8 cellular contexts compared by ENCODE assay signal in genomic region chr9:129888809-129889460, GRCh38. TPM values are rescaled to one million over a fixed set of nuclear protein-coding genes. Genes with fewer than 3 reads are reported as not detected.
A peak's percentile ranks its signal among the peaks of the same experiment; 100 is the strongest.
DNase-seq lines count a peak whose midpoint lies in the region; ATAC-seq and TF ChIP-seq lines count a peak whose summit lies in the region.

No MANE protein-coding gene starts in this region.

- DNase-seq in activated CD4-positive, alpha-beta memory T cell treated with anti-CD3 and anti-CD28 coated beads for 36 hours, result peak; percentile 52
- DNase-seq in natural killer cell treated with Interleukin-12 subunit alpha and Interleukin-12 subunit beta and Interleukin-15 and Interleukin-18, amount 100 ng/mL, for 72 hours (ENCODE audit: low spot score), result no peak
- DNase-seq in nephron progenitor cell, result no peak
- no peak for DNase-seq in epidermal melanocyte (ENCODE audit: insufficient read length, low spot score)
- DNase-seq in H7, result no peak

- peak overlapping the region; percentile 93 for H3K4me3 Mint-ChIP-seq in activated CD4-positive, alpha-beta memory T cell treated with anti-CD3 and anti-CD28 coated beads for 36 hours
- peak overlapping the region; percentile 84 for H3K4me3 Mint-ChIP-seq in natural killer cell treated with Interleukin-12 subunit alpha and Interleukin-12 subunit beta and Interleukin-15 and Interleukin-18, amount 100 ng/mL, for 72 hours
- H3K4me3 Mint-ChIP-seq in nephron progenitor cell, result no peak overlapping the region

- H3K27me3 ChIP-seq in H7 (ENCODE audit: control insufficient read depth, insufficient read depth, low read length), result no peaks in the 10 kb centered on the region

- peaks cover 5% of the 10 kb centered on the region for H3K9me3 Mint-ChIP-seq in activated CD4-positive, alpha-beta memory T cell treated with anti-CD3 and anti-CD28 coated beads for 36 hours
- no peaks in the 10 kb centered on the region for H3K9me3 Mint-ChIP-seq in natural killer cell treated with Interleukin-12 subunit alpha and Interleukin-12 subunit beta and Interleukin-15 and Interleukin-18, amount 100 ng/mL, for 72 hours
- H3K9me3 Mint-ChIP-seq in nephron progenitor cell, result no peaks in the 10 kb centered on the region

- CTCF ChIA-PET in activated CD4-positive, alpha-beta memory T cell treated with anti-CD3 and anti-CD28 coated beads for 36 hours (lab: Charles Lee), result interaction anchor here (0.7 to 1.4 kb wide), 4 partner anchors 32 to 145 kb away, joined by 3 to 4 read pairs (median 3); no protein-coding TSS in a partner anchor

- H3K36me3 ChIP-seq in H7 (replicated peaks; ENCODE audit: control insufficient read depth, insufficient read depth, low read length), result no peaks in the 10 kb centered on the region; the same call in 1 of the 2 replicates

- intact Hi-C loops in activated CD4-positive, alpha-beta memory T cell treated with anti-CD3 and anti-CD28 coated beads for 36 hours (cut with micrococcal nuclease), result loop anchor here (1.0 to 5.0 kb wide), 7 partner anchors 24 to 1753 kb away; no protein-coding TSS in a partner anchor

- H3K4me1 Mint-ChIP-seq in activated CD4-positive, alpha-beta memory T cell treated with anti-CD3 and anti-CD28 coated beads for 36 hours (ENCODE audit: low read depth), result peaks cover 76% of the 10 kb centered on the region
- peaks cover 76 to 86% of the 10 kb centered on the region in 2 donors for H3K4me1 Mint-ChIP-seq in natural killer cell treated with Interleukin-12 subunit alpha and Interleukin-12 subunit beta and Interleukin-15 and Interleukin-18, amount 100 ng/mL, for 72 hours (ENCODE audit: low read depth in 2 of 2)
- H3K4me1 Mint-ChIP-seq in nephron progenitor cell, result peaks cover 76% of the 10 kb centered on the region

- no peak for TF ChIP-seq CTCF in nephron progenitor cell (IDR thresholded peaks at IDR 0.05)

- no peaks in the 10 kb centered on the region for H3K27me3 Mint-ChIP-seq in activated CD4-positive, alpha-beta memory T cell treated with anti-CD3 and anti-CD28 coated beads for 36 hours
- H3K27me3 Mint-ChIP-seq in natural killer cell treated with Interleukin-12 subunit alpha and Interleukin-12 subunit beta and Interleukin-15 and Interleukin-18, amount 100 ng/mL, for 72 hours, result no peaks in the 10 kb centered on the region
- peaks cover 18% of the 10 kb centered on the region for H3K27me3 Mint-ChIP-seq in nephron progenitor cell (ENCODE audit: low read depth, poor library complexity)

- ATAC-seq in GM18502 (IDR thresholded peaks at IDR 0.05; ENCODE audit: poor library complexity, unreplicated experiment) (peak; percentile 20), HG02852 (IDR thresholded peaks at IDR 0.05; ENCODE audit: unreplicated experiment) (peak; percentile 4), GM21619 (IDR thresholded peaks at IDR 0.05; ENCODE audit: unreplicated experiment) (no peak)
- peak in 1 of 2 donors; percentile 0 for ATAC-seq in natural killer cell treated with Interleukin-12 subunit alpha and Interleukin-12 subunit beta and Interleukin-15 and Interleukin-18, amount 100 ng/mL, for 72 hours

- POLR2A ChIA-PET in activated CD4-positive, alpha-beta memory T cell treated with anti-CD3 and anti-CD28 coated beads for 36 hours (lab: Charles Lee), result interaction anchor here (0.6 to 4.7 kb wide), 20 partner anchors 19 to 165 kb away, joined by 3 to 76 read pairs (median 7); partner anchors contain the start of genes C9orf78, FNBP1 and GPR107

- H3K27ac Mint-ChIP-seq in activated CD4-positive, alpha-beta memory T cell treated with anti-CD3 and anti-CD28 coated beads for 36 hours, result peak overlapping the region; percentile 97
- peak overlapping the region; percentile 97 to 98 for H3K27ac Mint-ChIP-seq in natural killer cell treated with Interleukin-12 subunit alpha and Interleukin-12 subunit beta and Interleukin-15 and Interleukin-18, amount 100 ng/mL, for 72 hours
- H3K27ac Mint-ChIP-seq in nephron progenitor cell, result no peak overlapping the region

- H3K36me3 Mint-ChIP-seq in activated CD4-positive, alpha-beta memory T cell treated with anti-CD3 and anti-CD28 coated beads for 36 hours, result peaks cover 49% of the 10 kb centered on the region
- no peaks in the 10 kb centered on the region for H3K36me3 Mint-ChIP-seq in natural killer cell treated with Interleukin-12 subunit alpha and Interleukin-12 subunit beta and Interleukin-15 and Interleukin-18, amount 100 ng/mL, for 72 hours
- peaks cover 29% of the 10 kb centered on the region for H3K36me3 Mint-ChIP-seq in nephron progenitor cell (ENCODE audit: low read depth)

- H3K4me3 ChIP-seq in H7 (ENCODE audit: insufficient read depth, low read depth, low read length), result no peak overlapping the region

RNA-seq across cellular contexts. Expression of gene USP20, which starts 53.7 kb away (rescaled TPM):
- 10 to 100 TPM; 51.6 to 55.3 TPM for total RNA-seq in activated CD4-positive, alpha-beta memory T cell treated with anti-CD3 and anti-CD28 coated beads for 36 hours
- 10 to 100 TPM; 34.7 to 44.3 TPM for total RNA-seq in natural killer cell treated with Interleukin-12 subunit alpha and Interleukin-12 subunit beta and Interleukin-15 and Interleukin-18, amount 100 ng/mL, for 72 hours
- total RNA-seq in H7 (2014; rRNA removed; shearing (Covaris generic)), result 15.8 and 16.3 TPM in 2 replicates

RNA-seq across cellular contexts. Expression of gene C9orf78, which starts 53.9 kb away (rescaled TPM):
- total RNA-seq in activated CD4-positive, alpha-beta memory T cell treated with anti-CD3 and anti-CD28 coated beads for 36 hours, result 10 to 100 TPM; 43.6 to 47.0 TPM
- 10 to 100 TPM; 39.8 to 65.3 TPM for total RNA-seq in natural killer cell treated with Interleukin-12 subunit alpha and Interleukin-12 subunit beta and Interleukin-15 and Interleukin-18, amount 100 ng/mL, for 72 hours
- total RNA-seq in H7 (2014; rRNA removed; shearing (Covaris generic)), result 39.7 and 47.0 TPM in 2 replicates
